33 cellular contexts compared by ENCODE assay signal in the genomic region with DNA sequence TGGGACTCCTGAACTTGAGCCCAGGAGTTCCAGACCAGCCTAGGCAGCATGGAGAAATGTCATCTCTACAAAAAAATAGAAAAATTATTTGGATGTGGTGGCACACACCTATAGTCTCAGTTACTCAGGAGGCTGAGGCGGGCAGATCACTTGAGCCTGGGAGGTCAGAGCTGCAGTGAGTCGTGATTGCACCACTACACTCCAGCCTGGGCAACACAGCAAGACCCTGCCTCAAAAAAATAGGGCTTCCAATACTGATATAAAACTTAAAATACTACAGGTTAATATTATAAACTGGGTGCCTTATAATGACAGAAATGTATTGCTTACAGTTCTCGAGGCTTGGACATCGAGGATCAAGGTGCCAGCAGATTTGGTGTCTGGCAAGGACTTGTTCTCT. TPM values are rescaled to one million over a fixed set of nuclear protein-coding genes. Genes with fewer than 3 reads are reported as not detected.
"Had no signal": no experiment of that assay in that cellular context is flagged by ENCODE, and none has a peak within 500 bp of the region (broad histone marks: within the 10 kb centered on the region; RNA-seq: fewer than 3 reads in every experiment).

No MANE protein-coding gene starts in this region.

- H3K9ac ChIP-seq: neural progenitor cell, parathyroid adenoma had no signal

- H3K4me3 Mint-ChIP-seq: natural killer cell; nephron; neural progenitor cell; stimulated activated effector memory CD8-positive, alpha-beta T cell treated with anti-CD3 and anti-CD28 coated beads, Interleukin-12 subunit alpha, Interleukin-12 subunit beta, amount 100 ng/mL, for 72 hours; stimulated activated naive B cell treated with anti-CD40 and anti-IgM and Interleukin-4, amounts not matched to agents 10 μg/mL and 1 μg/mL and 100 μg/mL, for 72 hours; stimulated activated naive CD8-positive, alpha-beta T cell treated with anti-CD3 and anti-CD28 coated beads, Interleukin-15, Interleukin-2, amounts not matched to agents 100 ng/mL and 50 ng/mL, for 24 hours had no signal

- FAIRE-seq: urothelium cell line had no signal

- H3K4me3 ChIP-seq: neural progenitor cell, ovary, psoas muscle, skin epidermis, smooth muscle cell, spleen, stomach, thoracic aorta, thyroid gland, tibial nerve, upper lobe of left lung, vagina had no signal

- H3K4me1 Mint-ChIP-seq: nephron had no signal

- H3K36me3 ChIP-seq: neural progenitor cell, ovary had no signal

- H3K36me3 Mint-ChIP-seq: natural killer cell had no signal

- ATAC-seq: natural killer cell; psoas muscle; right cardiac atrium; sciatic nerve; stimulated activated effector memory CD8-positive, alpha-beta T cell treated with anti-CD3 and anti-CD28 coated beads, Interleukin-12 subunit alpha, Interleukin-12 subunit beta, amount 100 ng/mL, for 72 hours; stimulated activated naive B cell treated with anti-CD40 and anti-IgM and Interleukin-4, amounts not matched to agents 10 μg/mL and 1 μg/mL and 100 μg/mL, for 72 hours had no signal

- H3K9me3 ChIP-seq: ovary, psoas muscle, spleen, stomach, thoracic aorta, thyroid gland, tibial nerve, upper lobe of left lung, vagina had no signal

- H3K4me2 ChIP-seq: neural progenitor cell, smooth muscle cell had no signal

- DNase-seq: natural killer cell; occipital lobe; ovary; psoas muscle; right cardiac atrium; spleen; stimulated activated CD4-positive, alpha-beta T cell treated with anti-CD3 and anti-CD28 coated beads, Interleukin-15, amount 100 ng/mL, for 24 hours; stimulated activated CD4-positive, alpha-beta T cell treated with anti-CD3 and anti-CD28 coated beads, Interleukin-2, amount 100 ng/mL, for 24 hours; stimulated activated CD4-positive, alpha-beta T cell treated with anti-CD3 and anti-CD28 coated beads, Interleukin-2, amount 100 ng/mL, for 48 hours; stimulated activated CD4-positive, alpha-beta T cell treated with anti-CD3 and anti-CD28 coated beads, Interleukin-4, amount 100 ng/mL, for 24 hours; stimulated activated naive B cell treated with anti-CD40 and anti-IgM and Interleukin-4, amounts not matched to agents 10 μg/mL and 1 μg/mL and 100 μg/mL, for 72 hours; stimulated activated naive CD4-positive, alpha-beta T cell treated with Interleukin-2 at 50 U/mL for 16 hours; stomach; thyroid gland; upper lobe of left lung had no signal

- H3K27me3 ChIP-seq: ovary, thyroid gland, vagina had no signal

- H3K27ac ChIP-seq: neural progenitor cell, ovary, parathyroid adenoma, psoas muscle, skin epidermis, spleen, stomach, thoracic aorta, thyroid gland, tibial nerve, upper lobe of left lung, vagina had no signal

- H3K9me3 Mint-ChIP-seq: natural killer cell; nephron; neural progenitor cell; stimulated activated effector memory CD8-positive, alpha-beta T cell treated with anti-CD3 and anti-CD28 coated beads, Interleukin-12 subunit alpha, Interleukin-12 subunit beta, amount 100 ng/mL, for 72 hours; stimulated activated naive B cell treated with anti-CD40 and anti-IgM and Interleukin-4, amounts not matched to agents 10 μg/mL and 1 μg/mL and 100 μg/mL, for 72 hours; stimulated activated naive CD8-positive, alpha-beta T cell treated with anti-CD3 and anti-CD28 coated beads, Interleukin-15, Interleukin-2, amounts not matched to agents 100 ng/mL and 50 ng/mL, for 24 hours had no signal

- H2AFZ ChIP-seq: neural progenitor cell, parathyroid adenoma had no signal

- H3K4me1 ChIP-seq: neural progenitor cell, psoas muscle had no signal

- H3K79me2 ChIP-seq: parathyroid adenoma had no signal

- H3K27ac Mint-ChIP-seq: natural killer cell; nephron; neural progenitor cell; progenitor cell of endocrine pancreas; stimulated activated effector memory CD8-positive, alpha-beta T cell treated with anti-CD3 and anti-CD28 coated beads, Interleukin-12 subunit alpha, Interleukin-12 subunit beta, amount 100 ng/mL, for 72 hours; stimulated activated naive CD8-positive, alpha-beta T cell treated with anti-CD3 and anti-CD28 coated beads, Interleukin-15, Interleukin-2, amounts not matched to agents 100 ng/mL and 50 ng/mL, for 24 hours had no signal

RNA-seq across cellular contexts. Expression of gene CES3, which starts 15.1 kb away (rescaled TPM):
- total RNA-seq: osteoblast, smooth muscle cell had no signal

RNA-seq across cellular contexts. Expression of gene CDH16, which starts 27.3 kb away (rescaled TPM):
- total RNA-seq: natural killer cell, occipital lobe, osteoblast, progenitor cell of endocrine pancreas, sciatic nerve, smooth muscle cell, spleen, subcutaneous adipose tissue, temporal lobe, thoracic aorta, ureter had no signal
- polyA plus RNA-seq: neural cell, ovary, smooth muscle cell, spleen had no signal
